Comparison of ENCODE assay signal across 30 cellular contexts in genomic region chr5:44641820-44642219, GRCh38.
"Had no signal": no experiment of that assay in that cellular context is flagged by ENCODE, and none has a peak within 500 bp of the region (broad histone marks: within the 10 kb centered on the region; RNA-seq: fewer than 3 reads in every experiment).

No MANE protein-coding gene starts in this region.

- H3K4me1 Mint-ChIP-seq: activated CD4-positive, alpha-beta memory T cell treated with anti-CD3 and anti-CD28 coated beads, Interleukin-2, amount 10 ng/mL, durations not matched to agents 7 days and 5 days; activated CD4-positive, alpha-beta T cell treated with anti-CD3 and anti-CD28 coated beads, Interleukin-2, amount 10 ng/mL, durations not matched to agents 7 days and 5 days; central memory CD8-positive, alpha-beta T cell; WTC11 had no signal

- H3K9me3 ChIP-seq: gastrocnemius medialis had no signal

- H3K9me3 Mint-ChIP-seq: activated CD4-positive, alpha-beta memory T cell treated with anti-CD3 and anti-CD28 coated beads, Interleukin-2, amount 10 ng/mL, durations not matched to agents 7 days and 5 days; activated CD4-positive, alpha-beta T cell treated with anti-CD3 and anti-CD28 coated beads, Interleukin-2, amount 10 ng/mL, durations not matched to agents 7 days and 5 days; activated T-cell treated with anti-CD3 and anti-CD28 coated beads, Interleukin-2, amount 50 U/mL, for 72 hours; endodermal cell; WTC11 had no signal

- H3K27me3 ChIP-seq: brain microvascular endothelial cell, dorsolateral prefrontal cortex, foreskin keratinocyte, gastrocnemius medialis had no signal

- H3K4me1 ChIP-seq: foreskin keratinocyte had no signal

- H3K27ac Mint-ChIP-seq: activated CD4-positive, alpha-beta memory T cell treated with anti-CD3 and anti-CD28 coated beads, Interleukin-2, amount 10 ng/mL, durations not matched to agents 7 days and 5 days; activated CD4-positive, alpha-beta T cell treated with anti-CD3 and anti-CD28 coated beads, Interleukin-2, amount 10 ng/mL, durations not matched to agents 7 days and 5 days; activated naive CD8-positive, alpha-beta T cell; activated T-cell treated with anti-CD3 and anti-CD28 coated beads, Interleukin-2, amount 50 U/mL, for 24 hours; activated T-cell treated with anti-CD3 and anti-CD28 coated beads, Interleukin-2, amount 50 U/mL, for 72 hours; dendritic cell treated with granulocyte-macrophage colony-stimulating factor and Interleukin-4, amounts not matched to agents 40 ng/mL and 50 ng/mL, for 4 days; endodermal cell; WTC11 had no signal

- H3K36me3 ChIP-seq: brain microvascular endothelial cell, gastrocnemius medialis had no signal

- ATAC-seq: activated T-cell treated with anti-CD3 and anti-CD28 coated beads, Interleukin-2, amount 50 U/mL, for 72 hours; esophagus mucosa; foreskin keratinocyte; gastrocnemius medialis; WTC11 had no signal

- FAIRE-seq: astrocyte had no signal

- H3K4me3 ChIP-seq: coronary artery, dorsolateral prefrontal cortex, gastrocnemius medialis had no signal

- H3K27me3 Mint-ChIP-seq: activated CD4-positive, alpha-beta memory T cell treated with anti-CD3 and anti-CD28 coated beads, Interleukin-2, amount 10 ng/mL, durations not matched to agents 7 days and 5 days; activated CD4-positive, alpha-beta T cell treated with anti-CD3 and anti-CD28 coated beads, Interleukin-2, amount 10 ng/mL, durations not matched to agents 7 days and 5 days; activated naive CD8-positive, alpha-beta T cell; activated T-cell treated with anti-CD3 and anti-CD28 coated beads, Interleukin-2, amount 50 U/mL, for 24 hours; central memory CD8-positive, alpha-beta T cell; dendritic cell treated with granulocyte-macrophage colony-stimulating factor and Interleukin-4, amounts not matched to agents 40 ng/mL and 50 ng/mL, for 4 days had no signal

- H3K36me3 Mint-ChIP-seq: activated naive CD8-positive, alpha-beta T cell; WTC11 had no signal

- DNase-seq: activated CD4-positive, alpha-beta memory T cell treated with anti-CD3 and anti-CD28 coated beads, Interleukin-2, amount 10 ng/mL, durations not matched to agents 7 days and 5 days; activated CD4-positive, alpha-beta T cell treated with anti-CD3 and anti-CD28 coated beads for 1 hour; activated CD4-positive, alpha-beta T cell treated with anti-CD3 and anti-CD28 coated beads for 4 hours; activated CD4-positive, alpha-beta T cell treated with anti-CD3 and anti-CD28 coated beads, Interleukin-2, amount 10 ng/mL, durations not matched to agents 7 days and 5 days; activated CD4-positive, alpha-beta T cell treated with anti-CD3 and anti-CD28 coated beads, Interleukin-2, amount 50 U/mL, for 4 hours; activated CD8-positive, alpha-beta memory T cell treated with anti-CD3 and anti-CD28 coated beads, Interleukin-2, amount 50 U/mL, for 48 hours; activated gamma-delta T cell treated with Interleukin-2 at 50 U/mL for 16 hours; activated naive CD4-positive, alpha-beta T cell treated with anti-CD3 and anti-CD28 coated beads, Interleukin-2, amount 50 U/mL, for 16 hours; activated naive CD4-positive, alpha-beta T cell treated with Interleukin-2 at 50 U/mL for 16 hours; activated T-cell treated with anti-CD3 and anti-CD28 coated beads for 4 hours; activated T-cell treated with anti-CD3 and anti-CD28 coated beads, Interleukin-2, amount 50 U/mL, for 24 hours; activated T-cell treated with anti-CD3 and anti-CD28 coated beads, Interleukin-2, amount 50 U/mL, for 72 hours; amniotic stem cell; anterior cingulate cortex; brain microvascular endothelial cell; dorsolateral prefrontal cortex; effector memory CD4-positive, alpha-beta T cell; endodermal cell; foreskin keratinocyte; gastrocnemius medialis; glutamatergic neuron; T-helper 2 cell had no signal

- H3K4me3 Mint-ChIP-seq: activated CD4-positive, alpha-beta memory T cell treated with anti-CD3 and anti-CD28 coated beads, Interleukin-2, amount 10 ng/mL, durations not matched to agents 7 days and 5 days; activated CD4-positive, alpha-beta T cell treated with anti-CD3 and anti-CD28 coated beads, Interleukin-2, amount 10 ng/mL, durations not matched to agents 7 days and 5 days; activated naive CD8-positive, alpha-beta T cell; activated T-cell treated with anti-CD3 and anti-CD28 coated beads, Interleukin-2, amount 50 U/mL, for 24 hours; activated T-cell treated with anti-CD3 and anti-CD28 coated beads, Interleukin-2, amount 50 U/mL, for 72 hours; central memory CD8-positive, alpha-beta T cell; dendritic cell treated with granulocyte-macrophage colony-stimulating factor and Interleukin-4, amounts not matched to agents 40 ng/mL and 50 ng/mL, for 4 days; endodermal cell; WTC11 had no signal

- H3K27ac ChIP-seq: brain microvascular endothelial cell, coronary artery, dorsolateral prefrontal cortex, foreskin keratinocyte, gastrocnemius medialis, VCaP had no signal
